In the genomic region with DNA sequence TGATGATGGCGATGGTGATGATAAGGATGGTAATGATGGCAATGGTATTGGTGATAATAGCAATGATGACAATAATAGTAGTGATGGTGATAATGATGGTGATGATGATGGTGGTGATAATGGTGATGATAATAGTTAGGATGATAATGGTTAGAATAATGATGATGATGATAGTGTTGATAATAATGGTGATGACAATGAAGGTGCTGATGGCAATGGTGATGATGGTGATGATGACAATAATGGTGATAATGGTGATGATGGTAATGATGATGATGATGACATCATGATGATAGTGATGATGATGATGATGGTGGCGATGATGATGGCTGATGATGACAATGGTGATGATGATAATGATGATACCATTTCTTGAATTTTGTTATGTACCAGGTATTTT, we compare ENCODE assay signal across 22 cellular contexts.
DNase-seq lines count a peak whose midpoint lies in the region; ATAC-seq, FAIRE-seq and TF ChIP-seq lines count a peak whose summit lies in the region.
"Had no signal": no experiment of that assay in that cellular context is flagged by ENCODE, and none has a peak within 500 bp of the region (broad histone marks: within the 10 kb centered on the region; RNA-seq: fewer than 3 reads in every experiment).

No MANE protein-coding gene starts in this region.

- TF ChIP-seq EP300 in HepG2 (IDR thresholded peaks at IDR 0.05; ENCODE audit: low read depth in 2 of 2, low read length in 2 of 2) (no peak), HepG2 (CRISPR knock-in tag; IDR thresholded peaks at IDR 0.05; ENCODE audit: borderline replicate concordance) (no peak), K562 (IDR thresholded peaks at IDR 0.05; ENCODE audit: low read length) (no peak), neural cell (conservative IDR thresholded peaks at IDR 0.05; ENCODE audit: poor library complexity, severe bottlenecking) (no peak)

- H3K9ac ChIP-seq in HepG2 (ENCODE audit: insufficient read depth, low read depth, low read length) (no peak overlapping the region), K562 (ENCODE audit: insufficient read depth in 1 of 2, low read depth in 2 of 2, low read length in 2 of 2) (no peak overlapping the region), neural cell (ENCODE audit: low read length) (no peak overlapping the region)
- H3K9ac ChIP-seq: BLaER1 treated with 17β-estradiol and CSF1 and Interleukin-3, amounts not matched to agents 10 nM and 100 nM had no signal

- no peak overlapping the region for H2AFZ ChIP-seq in HepG2 (ENCODE audit: low read length)
- H2AFZ ChIP-seq in K562 (ENCODE audit: low read depth, low read length): no peak overlapping the region
- H2AFZ ChIP-seq in neural cell (ENCODE audit: low read depth, low read length): no peak overlapping the region

- no peaks in the 10 kb centered on the region for H3K4me1 ChIP-seq in HepG2 (ENCODE audit: insufficient read depth, low read length)
- no peaks in the 10 kb centered on the region for H3K4me1 ChIP-seq in right lobe of liver
- H3K4me1 ChIP-seq in K562 (replicated peaks in 1 of 2; ENCODE audit: control insufficient read depth in 2 of 2, insufficient read depth in 2 of 2, low read length in 2 of 2): no peaks in the 10 kb centered on the region
- H3K4me1 ChIP-seq: BE2C; BLaER1 treated with 17β-estradiol and CSF1 and Interleukin-3, amounts not matched to agents 10 nM and 100 nM had no signal

- BruUV-seq in HepG2 (replicated peaks; lab: Mats Ljungman, UMichigan): no TSS peak
- BruUV-seq in K562 (replicated peaks; lab: Mats Ljungman, UMichigan): no TSS peak

- TF ChIP-seq RAD21 in HepG2 (CRISPR knock-in tag; IDR thresholded peaks at IDR 0.05) (no peak), K562 (CRISPR knock-in tag; conservative IDR thresholded peaks at IDR 0.05 in 1 of 2, IDR thresholded peaks at IDR 0.05 in 1 of 2) (no peak), neural cell (conservative IDR thresholded peaks at IDR 0.05) (no peak)

- no peaks in the 10 kb centered on the region for H3K27me3 ChIP-seq in HepG2 (ENCODE audit: control insufficient read depth in 1 of 2, insufficient read depth in 2 of 2, low read length in 2 of 2)
- no peaks in the 10 kb centered on the region for H3K27me3 ChIP-seq in right lobe of liver
- H3K27me3 ChIP-seq in K562 (ENCODE audit: control insufficient read depth in 2 of 2, insufficient read depth in 2 of 2, low read length in 2 of 2): no peaks in the 10 kb centered on the region
- H3K27me3 ChIP-seq in neural cell (ENCODE audit: insufficient read depth, low read depth, low read length): no peaks in the 10 kb centered on the region
- H3K27me3 ChIP-seq: BE2C; BLaER1 treated with 17β-estradiol and CSF1 and Interleukin-3, amounts not matched to agents 10 nM and 100 nM had no signal

- H3K27ac ChIP-seq in HepG2 (ENCODE audit: extremely low read length, insufficient read depth, low read length) (no peak overlapping the region), right lobe of liver (no peak overlapping the region), K562 (ENCODE audit: extremely low read depth, low read depth, low read length) (no peak overlapping the region), neural cell (ENCODE audit: low read length) (peak overlapping the region; percentile 75)
- H3K27ac ChIP-seq: 22Rv1; BLaER1 treated with 17β-estradiol and CSF1 and Interleukin-3, amounts not matched to agents 10 nM and 100 nM had no signal

- H3K9me3 ChIP-seq in HepG2 (ENCODE audit: low read length) (no peaks in the 10 kb centered on the region), right lobe of liver (no peaks in the 10 kb centered on the region), K562 (replicated peaks; ENCODE audit: control insufficient read depth, insufficient read depth, low read depth, low read length) (no peaks in the 10 kb centered on the region), neural cell (ENCODE audit: low read length) (no peaks in the 10 kb centered on the region)
- H3K9me3 ChIP-seq: BE2C; BLaER1 treated with 17β-estradiol and CSF1 and Interleukin-3, amounts not matched to agents 10 nM and 100 nM had no signal

- H3K4me2 ChIP-seq in HepG2 (ENCODE audit: low read depth, low read length) (no peak overlapping the region), K562 (ENCODE audit: insufficient read depth, low read length) (no peak overlapping the region), neural cell (ENCODE audit: low read length) (no peak overlapping the region)
- H3K4me2 ChIP-seq: BLaER1 treated with 17β-estradiol and CSF1 and Interleukin-3, amounts not matched to agents 10 nM and 100 nM had no signal

- no peaks in the 10 kb centered on the region for H3K9me1 ChIP-seq in K562 (ENCODE audit: control insufficient read depth, insufficient read depth, low read length)

- CTCF ChIA-PET in HepG2 (lab: Yijun Ruan, JAX; ENCODE audit: low intra/inter-chr PET ratio, low total read pairs): no interaction called here
- CTCF ChIA-PET in K562 (lab: Yijun Ruan, JAX; ENCODE audit: low intra/inter-chr PET ratio): no interaction called here

- H3K79me2 ChIP-seq in HepG2 (ENCODE audit: insufficient read depth, low read length) (no peaks in the 10 kb centered on the region), K562 (ENCODE audit: control insufficient read depth, insufficient read depth, low read length) (no peaks in the 10 kb centered on the region), neural cell (replicated peaks; ENCODE audit: insufficient read depth, low read length) (no peaks in the 10 kb centered on the region)

- intact Hi-C loops in HepG2 (cut with micrococcal nuclease; ENCODE audit: unreplicated experiment): no loop called here
- intact Hi-C loops in right lobe of liver (cut with DNase I): no loop called here
- intact Hi-C loops in K562 (cut with micrococcal nuclease): no loop called here

- H3K36me3 ChIP-seq in HepG2 (replicated peaks in 1 of 2; ENCODE audit: control insufficient read depth in 1 of 2, insufficient read depth in 2 of 2, low read length in 2 of 2) (no peaks in the 10 kb centered on the region), right lobe of liver (no peaks in the 10 kb centered on the region), K562 (ENCODE audit: control insufficient read depth, insufficient read depth, low read length) (no peaks in the 10 kb centered on the region), neural cell (ENCODE audit: insufficient read depth, low read length) (no peaks in the 10 kb centered on the region)
- H3K36me3 ChIP-seq: BE2C; BLaER1 treated with 17β-estradiol and CSF1 and Interleukin-3, amounts not matched to agents 10 nM and 100 nM had no signal

- H3F3A ChIP-seq in neural cell (ENCODE audit: insufficient read depth, low read length, poor library complexity, severe bottlenecking): no peaks in the 10 kb centered on the region

- no peak for ATAC-seq in HepG2
- no peak for ATAC-seq in right lobe of liver
- ATAC-seq in K562: no peak
- no peak for ATAC-seq in HG03139 (IDR thresholded peaks at IDR 0.05; ENCODE audit: unreplicated experiment)
- ATAC-seq: HCT116 had no signal

- H3K9me2 ChIP-seq in neural cell (ENCODE audit: insufficient read depth, low read length): no peaks in the 10 kb centered on the region

- TF ChIP-seq CTCF in HepG2 (CRISPR knock-in tag; IDR thresholded peaks at IDR 0.05) (no peak), right lobe of liver (IDR thresholded peaks at IDR 0.05) (no peak), K562 (IDR thresholded peaks at IDR 0.05 in 2 of 3, conservative IDR thresholded peaks at IDR 0.05 in 1 of 3; ENCODE audit: insufficient read depth in 2 of 3, low read depth in 1 of 3, low read length in 3 of 3) (no peak), neural cell (IDR thresholded peaks at IDR 0.05; ENCODE audit: poor library complexity, severe bottlenecking) (no peak)

- H4K20me1 ChIP-seq in HepG2 (ENCODE audit: insufficient read depth, low read length): no peaks in the 10 kb centered on the region
- H4K20me1 ChIP-seq in K562 (replicated peaks; ENCODE audit: control insufficient read depth, insufficient read depth, low read length): no peaks in the 10 kb centered on the region
- no peaks in the 10 kb centered on the region for H4K20me1 ChIP-seq in neural cell (ENCODE audit: insufficient read depth)
- H4K20me1 ChIP-seq: BLaER1 treated with 17β-estradiol and CSF1 and Interleukin-3, amounts not matched to agents 10 nM and 100 nM had no signal

- 4% methylated on average over 2 of the region's 2 CpGs for WGBS in HepG2 (ENCODE audit: low lambda C conversion rate)
- WGBS in right lobe of liver (ENCODE audit: insufficient coverage, low coverage, low lambda C conversion rate, missing lambda C conversion rate): 66% methylated on average over 2 of the region's 2 CpGs
- 4% methylated on average over 2 of the region's 2 CpGs for WGBS in K562 (ENCODE audit: insufficient coverage, low coverage, missing lambda C conversion rate)

- in situ Hi-C loops in HepG2 (cut with HindIII; ENCODE audit: extremely low pct_ligation_motif_present, low pct_unique_long_range_greater_than_20kb): no loop called here
- in situ Hi-C loops in K562 (cut with MboI): no loop called here

- no peak for DNase-seq in HepG2 (ENCODE audit: low spot score)
- no peak for DNase-seq in right lobe of liver
- no peak for DNase-seq in K562 (ENCODE audit: extremely low read depth in 1 of 4, low spot score in 3 of 4)
- DNase-seq in HuH-7.5 (ENCODE audit: low spot score): no peak
- no peak for DNase-seq in DMS 273 treated with DMSO at 0.1 percent for 48 hours (lab: John Stamatoyannopoulos, UW)
- DNase-seq: AML-193; BE2C; CD4-positive, alpha-beta T cell; CD8-positive, alpha-beta memory T cell; DMS53; DMS79 treated with DMSO at 0.1 percent for 48 hours; GF-D8; GOT3; H7 had no signal

- H3K4me3 ChIP-seq in HepG2 (replicated peaks in 1 of 3; ENCODE audit: insufficient read depth in 1 of 3, low read depth in 2 of 3, low read length in 3 of 3): no peak overlapping the region
- H3K4me3 ChIP-seq in right lobe of liver: no peak overlapping the region
- H3K4me3 ChIP-seq in K562: no peak overlapping the region
- no peak overlapping the region for H3K4me3 ChIP-seq in neural cell (ENCODE audit: low read length)
- H3K4me3 ChIP-seq: BLaER1 treated with 17β-estradiol and CSF1 and Interleukin-3, amounts not matched to agents 10 nM and 100 nM had no signal

- no peak for TF ChIP-seq POLR2A in HepG2 (IDR thresholded peaks at IDR 0.05; ENCODE audit: insufficient read depth in 1 of 2, low read depth in 2 of 2, low read length in 2 of 2)
- TF ChIP-seq POLR2A in right lobe of liver (IDR thresholded peaks at IDR 0.05): no peak
- TF ChIP-seq POLR2A in K562 (conservative IDR thresholded peaks at IDR 0.05): no peak

- POLR2A ChIA-PET in HepG2 (lab: Yijun Ruan, JAX) (no interaction called here), K562 (lab: Yijun Ruan, JAX) (no interaction called here)

- FAIRE-seq in HepG2 (lab: Jason Lieb, UNC) (no peak), K562 (lab: Jason Lieb, UNC) (no peak)
- FAIRE-seq: A204.1, D721Med, GM12892 had no signal
